ENCODE assay signal across 29 cellular contexts in genomic region chr4:144595681-144596080, GRCh38. TPM values are rescaled to one million over a fixed set of nuclear protein-coding genes. Genes with fewer than 3 reads are reported as not detected.
"Had no signal": no experiment of that assay in that cellular context is flagged by ENCODE, and none has a peak within 500 bp of the region (broad histone marks: within the 10 kb centered on the region; RNA-seq: fewer than 3 reads in every experiment).

No MANE protein-coding gene starts in this region.

- H3K27me3 ChIP-seq: neutrophil, pancreas, right lobe of liver, sigmoid colon, spleen, suprapubic skin, testis, tibial artery, transverse colon, upper lobe of right lung, uterus had no signal

- H3K36me3 ChIP-seq: neutrophil, pancreas, right lobe of liver, sigmoid colon, spleen, suprapubic skin, tibial artery, transverse colon, upper lobe of right lung, uterus had no signal

- DNase-seq: naive thymus-derived CD8-positive, alpha-beta T cell; nephron progenitor cell; nucleus accumbens; pancreas; psoas muscle; right cardiac atrium; right lobe of liver; sigmoid colon; spleen; stimulated activated CD4-positive, alpha-beta T cell treated with anti-CD3 and anti-CD28 coated beads, Interleukin-12 subunit alpha, Interleukin-12 subunit beta, amount 100 ng/mL, for 4 hours; stimulated activated CD4-positive, alpha-beta T cell treated with anti-CD3 and anti-CD28 coated beads, Interleukin-1b, Interleukin-23, amount 100 ng/mL, for 48 hours; stimulated activated CD4-positive, alpha-beta T cell treated with anti-CD3 and anti-CD28 coated beads, Interleukin-4, amount 100 ng/mL, for 1 hour; stimulated activated CD4-positive, alpha-beta T cell treated with anti-CD3 and anti-CD28 coated beads, Interleukin-4, amount 100 ng/mL, for 4 hours; stimulated activated CD8-positive, alpha-beta memory T cell treated with anti-CD3 and anti-CD28 coated beads, Interleukin-4, amount 100 ng/mL, for 48 hours; stimulated activated naive CD4-positive, alpha-beta T cell; stimulated activated naive CD8-positive, alpha-beta T cell treated with anti-CD3 and anti-CD28 coated beads, Interleukin-15, amount 100 ng/mL, for 72 hours; stimulated activated naive CD8-positive, alpha-beta T cell treated with anti-CD3 and anti-CD28 coated beads, Interleukin-15, Interleukin-2, amounts not matched to agents 100 U/mL and 50 U/mL, for 24 hours; substantia nigra; testis; tibial artery; transverse colon; upper lobe of right lung; uterus had no signal

- H3K4me3 ChIP-seq: pancreas, psoas muscle, right lobe of liver, sigmoid colon, skin epidermis, smooth muscle cell, spleen, suprapubic skin, testis, tibial artery, transverse colon, upper lobe of right lung, uterus had no signal

- ATAC-seq: naive thymus-derived CD8-positive, alpha-beta T cell; natural killer cell treated with Interleukin-12 subunit alpha and Interleukin-12 subunit beta and Interleukin-15 and Interleukin-18, amount 100 ng/mL, for 72 hours; pancreas; psoas muscle; right cardiac atrium; right lobe of liver; stimulated activated memory B cell treated with anti-CD40 and anti-IgM and Interleukin-4, amounts not matched to agents 10 μg/mL and 1 μg/mL and 100 μg/mL, for 72 hours; stimulated activated naive CD8-positive, alpha-beta T cell treated with anti-CD3 and anti-CD28 coated beads, Interleukin-15, amount 100 ng/mL, for 72 hours; stimulated activated naive CD8-positive, alpha-beta T cell treated with anti-CD3 and anti-CD28 coated beads, Interleukin-15, Interleukin-2, amounts not matched to agents 100 U/mL and 50 U/mL, for 24 hours; upper lobe of right lung had no signal

- H3K4me1 ChIP-seq: pancreas, psoas muscle, right lobe of liver, spleen, suprapubic skin, testis, tibial artery, upper lobe of right lung, uterus had no signal

- H3K9me3 ChIP-seq: neutrophil, pancreas, psoas muscle, right lobe of liver, sigmoid colon, spleen, suprapubic skin, testis, tibial artery, transverse colon, upper lobe of right lung, uterus had no signal

- H3K4me2 ChIP-seq: smooth muscle cell had no signal

- H3K27ac ChIP-seq: neutrophil, pancreas, psoas muscle, right lobe of liver, sigmoid colon, skin epidermis, spleen, suprapubic skin, testis, tibial artery, transverse colon, upper lobe of right lung, uterus had no signal

RNA-seq across cellular contexts. Expression of gene HHIP, which starts 50.3 kb away (rescaled TPM):
- total RNA-seq: naive thymus-derived CD8-positive, alpha-beta T cell; natural killer cell treated with Interleukin-12 subunit alpha and Interleukin-12 subunit beta and Interleukin-15 and Interleukin-18, amount 100 ng/mL, for 72 hours; spleen had no signal
- polyA plus RNA-seq: naive thymus-derived CD8-positive, alpha-beta T cell; spleen had no signal
